25 cellular contexts compared by ENCODE assay signal in genomic region chr2:222241054-222241453, GRCh38. TPM values are rescaled to one million over a fixed set of nuclear protein-coding genes. Genes with fewer than 3 reads are reported as not detected.
DNase-seq lines count a peak whose midpoint lies in the region; ATAC-seq and TF ChIP-seq lines count a peak whose summit lies in the region.
"Had no signal": no experiment of that assay in that cellular context is flagged by ENCODE, and none has a peak within 500 bp of the region (broad histone marks: within the 10 kb centered on the region; RNA-seq: fewer than 3 reads in every experiment).

No MANE protein-coding gene starts in this region.

- TF ChIP-seq CTCF in HEK293 (tag by site-specific recombination; IDR thresholded peaks at IDR 0.05), result no peak

- H3K9me3 ChIP-seq in HEK293 (ENCODE audit: control insufficient read depth, insufficient read depth, low read depth, low read length), result no peaks in the 10 kb centered on the region
- H3K9me3 ChIP-seq in iPS-15b (ENCODE audit: control insufficient read depth, insufficient read depth, low read length), result no peaks in the 10 kb centered on the region
- H3K9me3 ChIP-seq: Caco-2 had no signal

- CTCF ChIA-PET in HEK293 (lab: Yijun Ruan, JAX), result interaction anchor here (1.0 kb wide), 1 partner anchor 13 kb away, joined by 3 read pairs; no protein-coding TSS in a partner anchor
- CTCF ChIA-PET in activated CD8-positive, alpha-beta memory T cell treated with anti-CD3 and anti-CD28 coated beads, Interleukin-2, amount 10 ng/mL, durations not matched to agents 7 days and 5 days (lab: Charles Lee), result no interaction called here

- peaks cover 26% of the 10 kb centered on the region for H3K4me1 ChIP-seq in HEK293 (ENCODE audit: control insufficient read depth, insufficient read depth, low read length)
- H3K4me1 ChIP-seq in iPS-15b (ENCODE audit: control insufficient read depth, insufficient read depth, low read length), result peaks cover 15% of the 10 kb centered on the region
- H3K4me1 ChIP-seq: Caco-2 had no signal

- POLR2A ChIA-PET in HEK293 (lab: Yijun Ruan, JAX), result no interaction called here

- H3K36me3 Mint-ChIP-seq in activated CD8-positive, alpha-beta memory T cell treated with anti-CD3 and anti-CD28 coated beads, Interleukin-2, amount 10 ng/mL, durations not matched to agents 7 days and 5 days, result no peaks in the 10 kb centered on the region
- no peaks in the 10 kb centered on the region for H3K36me3 Mint-ChIP-seq in activated T-cell treated with anti-CD3 and anti-CD28 coated beads, Interleukin-2, amount 50 U/mL, for 24 hours (ENCODE audit: low read depth)
- H3K36me3 Mint-ChIP-seq: activated naive CD4-positive, alpha-beta T cell treated with anti-CD3 and anti-CD28 coated beads, Interleukin-2, amount 10 ng/mL, durations not matched to agents 7 days and 5 days had no signal

- peak; percentile 38 for DNase-seq in NCI-H146 (lab: John Stamatoyannopoulos, UW)
- DNase-seq in NCI-H748 (lab: John Stamatoyannopoulos, UW; ENCODE audit: unreplicated experiment), result peak; percentile 98
- DNase-seq in activated CD8-positive, alpha-beta memory T cell treated with anti-CD3 and anti-CD28 coated beads, Interleukin-2, amount 10 ng/mL, durations not matched to agents 7 days and 5 days, result no peak
- DNase-seq in erythroblast (lab: John Stamatoyannopoulos, UW), result no peak
- no peak for DNase-seq in activated T-cell treated with anti-CD3 and anti-CD28 coated beads, Interleukin-2, amount 50 U/mL, for 24 hours
- DNase-seq: activated CD4-positive, alpha-beta memory T cell treated with anti-CD3 and anti-CD28 coated beads, Interleukin-2, amount 10 ng/mL, durations not matched to agents 7 days and 5 days; activated naive CD4-positive, alpha-beta T cell treated with anti-CD3 and anti-CD28 coated beads, Interleukin-2, amount 10 ng/mL, durations not matched to agents 7 days and 5 days; activated T-cell treated with anti-CD3 and anti-CD28 coated beads, Interleukin-2, amount 50 U/mL, for 1 hour; aorta; Caco-2; cerebellar nuclear complex; effector CD8-positive, alpha-beta T cell; HCEC 1CT; NCI-H226; SHP77 treated with DMSO at 0.1 percent for 48 hours; stimulated activated CD8-positive, alpha-beta memory T cell treated with anti-CD3 and anti-CD28 coated beads, Interleukin-4, amount 100 ng/mL, for 48 hours had no signal

- peaks cover 38% of the 10 kb centered on the region for H3K27me3 Mint-ChIP-seq in activated CD8-positive, alpha-beta memory T cell treated with anti-CD3 and anti-CD28 coated beads, Interleukin-2, amount 10 ng/mL, durations not matched to agents 7 days and 5 days
- H3K27me3 Mint-ChIP-seq in activated T-cell treated with anti-CD3 and anti-CD28 coated beads, Interleukin-2, amount 50 U/mL, for 24 hours, result peaks cover 60% of the 10 kb centered on the region

- no peak for TF ChIP-seq POLR2A in erythroblast (IDR thresholded peaks at IDR 0.05; ENCODE audit: low read length)

- H3K27ac ChIP-seq in HEK293 (ENCODE audit: extremely low read depth, low read depth, low read length), result no peak overlapping the region; the same call in 1 of the 2 replicates
- H3K27ac ChIP-seq: HL-60 had no signal

- H3K27me3 ChIP-seq in iPS-15b (ENCODE audit: control insufficient read depth, insufficient read depth, low read length), result peaks cover 33% of the 10 kb centered on the region

- peaks cover 0 to 3% of the 10 kb centered on the region in 2 experiments; a peak in 1 of 3 replicates for H3K36me3 ChIP-seq in HEK293 (ENCODE audit: control insufficient read depth in 2 of 2, insufficient read depth in 1 of 2, low read length in 2 of 2)
- H3K36me3 ChIP-seq in iPS-15b (ENCODE audit: control insufficient read depth, insufficient read depth, low read length), result no peaks in the 10 kb centered on the region

- no peak overlapping the region for H3K9ac ChIP-seq in iPS-15b (ENCODE audit: low read depth, low read length)

- H3K4me3 ChIP-seq in HEK293 (ENCODE audit: low read depth, low read length) (no peak overlapping the region), iPS-15b (ENCODE audit: low read depth, low read length) (peak overlapping the region; percentile 1)

- no peaks in the 10 kb centered on the region for H3K4me1 Mint-ChIP-seq in activated CD8-positive, alpha-beta memory T cell treated with anti-CD3 and anti-CD28 coated beads, Interleukin-2, amount 10 ng/mL, durations not matched to agents 7 days and 5 days
- H3K4me1 Mint-ChIP-seq in activated T-cell treated with anti-CD3 and anti-CD28 coated beads, Interleukin-2, amount 50 U/mL, for 24 hours (ENCODE audit: low read depth), result peaks cover 6% of the 10 kb centered on the region
- H3K4me1 Mint-ChIP-seq: activated CD4-positive, alpha-beta memory T cell treated with anti-CD3 and anti-CD28 coated beads, Interleukin-2, amount 10 ng/mL, durations not matched to agents 7 days and 5 days; activated naive CD4-positive, alpha-beta T cell treated with anti-CD3 and anti-CD28 coated beads, Interleukin-2, amount 10 ng/mL, durations not matched to agents 7 days and 5 days had no signal

- H3K27ac Mint-ChIP-seq in activated CD8-positive, alpha-beta memory T cell treated with anti-CD3 and anti-CD28 coated beads, Interleukin-2, amount 10 ng/mL, durations not matched to agents 7 days and 5 days, result no peak overlapping the region
- H3K27ac Mint-ChIP-seq in activated T-cell treated with anti-CD3 and anti-CD28 coated beads, Interleukin-2, amount 50 U/mL, for 24 hours, result no peak overlapping the region
- H3K27ac Mint-ChIP-seq: activated CD4-positive, alpha-beta memory T cell treated with anti-CD3 and anti-CD28 coated beads, Interleukin-2, amount 10 ng/mL, durations not matched to agents 7 days and 5 days; activated naive CD4-positive, alpha-beta T cell treated with anti-CD3 and anti-CD28 coated beads, Interleukin-2, amount 10 ng/mL, durations not matched to agents 7 days and 5 days; T-helper 1 cell treated with Interleukin-12 subunit alpha and Interleukin-12 subunit beta and Interleukin-4 antibody, amounts not matched to agents 30 μg/mL and 1 μg/mL, for 36 hours had no signal

- H3K9me3 Mint-ChIP-seq in activated CD8-positive, alpha-beta memory T cell treated with anti-CD3 and anti-CD28 coated beads, Interleukin-2, amount 10 ng/mL, durations not matched to agents 7 days and 5 days (ENCODE audit: low read depth), result no peaks in the 10 kb centered on the region
- no peaks in the 10 kb centered on the region for H3K9me3 Mint-ChIP-seq in activated T-cell treated with anti-CD3 and anti-CD28 coated beads, Interleukin-2, amount 50 U/mL, for 24 hours
- H3K9me3 Mint-ChIP-seq: activated CD4-positive, alpha-beta memory T cell treated with anti-CD3 and anti-CD28 coated beads, Interleukin-2, amount 10 ng/mL, durations not matched to agents 7 days and 5 days; activated naive CD4-positive, alpha-beta T cell treated with anti-CD3 and anti-CD28 coated beads, Interleukin-2, amount 10 ng/mL, durations not matched to agents 7 days and 5 days; T-helper 1 cell treated with Interleukin-12 subunit alpha and Interleukin-12 subunit beta and Interleukin-4 antibody, amounts not matched to agents 30 μg/mL and 1 μg/mL, for 36 hours had no signal

- ATAC-seq in activated CD8-positive, alpha-beta memory T cell treated with anti-CD3 and anti-CD28 coated beads, Interleukin-2, amount 10 ng/mL, durations not matched to agents 7 days and 5 days, result no peak
- ATAC-seq in GM18858 (IDR thresholded peaks at IDR 0.05; ENCODE audit: unreplicated experiment), result no peak

- no peak overlapping the region for H3K4me3 Mint-ChIP-seq in activated CD8-positive, alpha-beta memory T cell treated with anti-CD3 and anti-CD28 coated beads, Interleukin-2, amount 10 ng/mL, durations not matched to agents 7 days and 5 days
- no peak overlapping the region for H3K4me3 Mint-ChIP-seq in activated T-cell treated with anti-CD3 and anti-CD28 coated beads, Interleukin-2, amount 50 U/mL, for 24 hours
- H3K4me3 Mint-ChIP-seq: activated CD4-positive, alpha-beta memory T cell treated with anti-CD3 and anti-CD28 coated beads, Interleukin-2, amount 10 ng/mL, durations not matched to agents 7 days and 5 days; activated naive CD4-positive, alpha-beta T cell treated with anti-CD3 and anti-CD28 coated beads, Interleukin-2, amount 10 ng/mL, durations not matched to agents 7 days and 5 days; T-helper 1 cell treated with Interleukin-12 subunit alpha and Interleukin-12 subunit beta and Interleukin-4 antibody, amounts not matched to agents 30 μg/mL and 1 μg/mL, for 36 hours had no signal

TF ChIP-seq in HEK293, 187 proteins besides CTCF, POLR2A, EP300 and RAD21 (continues in another document):
- TF ChIP-seq ZXDB (tag by site-specific recombination; IDR thresholded peaks at IDR 0.05) (peak; percentile 72), TRIM28 (IDR thresholded peaks at IDR 0.05; ENCODE audit: borderline replicate concordance, low read length) (peak; percentile 51; the same call in 1 of the 2 replicates), PATZ1 (tag by site-specific recombination; IDR thresholded peaks at IDR 0.05) (peak; percentile 15; the same call in 1 of the 2 replicates), ZNF843 (tag by site-specific recombination; IDR thresholded peaks at IDR 0.05) (peak; percentile 81), ZNF580 (tag by site-specific recombination; IDR thresholded peaks at IDR 0.05) (0 out of 2 replicates have a peak, but pooled peaks have one; percentile 53), ZNF366 (tag by site-specific recombination; conservative IDR thresholded peaks at IDR 0.05) (0 out of 2 replicates have a peak, but pooled peaks have one; percentile 24), ZNF174 (tag by site-specific recombination; IDR thresholded peaks at IDR 0.05) (no peak), ZNF623 (tag by site-specific recombination; IDR thresholded peaks at IDR 0.05) (no peak), IKZF3 (tag by site-specific recombination; IDR thresholded peaks at IDR 0.05) (peak; percentile 25; the same call in 1 of the 2 replicates)

RNA-seq across cellular contexts. Expression of gene PAX3, which starts 57.7 kb away (rescaled TPM):
- total RNA-seq in activated CD8-positive, alpha-beta memory T cell treated with anti-CD3 and anti-CD28 coated beads, Interleukin-2, amount 10 ng/mL, durations not matched to agents 7 days and 5 days, result not detected
- total RNA-seq: activated CD4-positive, alpha-beta memory T cell treated with anti-CD3 and anti-CD28 coated beads, Interleukin-2, amount 10 ng/mL, durations not matched to agents 7 days and 5 days; Caco-2; fibroblast of lung; liver; OCI-LY7; ureter had no signal

Comparison
In these comparisons a context has a peak if more than half of its experiments do, and no peak if none do; other contexts are left out.
1. DNase-seq: peak in NCI-H146 (single experiment) and NCI-H748 (single experiment); none in activated CD8-positive, alpha-beta memory T cell treated with anti-CD3 and anti-CD28 coated beads, Interleukin-2, amount 10 ng/mL, durations not matched to agents 7 days and 5 days (single experiment), erythroblast (0 of 2) and activated T-cell treated with anti-CD3 and anti-CD28 coated beads, Interleukin-2, amount 50 U/mL, for 24 hours (single experiment).